8 cellular contexts compared by ENCODE assay signal in the genomic region with DNA sequence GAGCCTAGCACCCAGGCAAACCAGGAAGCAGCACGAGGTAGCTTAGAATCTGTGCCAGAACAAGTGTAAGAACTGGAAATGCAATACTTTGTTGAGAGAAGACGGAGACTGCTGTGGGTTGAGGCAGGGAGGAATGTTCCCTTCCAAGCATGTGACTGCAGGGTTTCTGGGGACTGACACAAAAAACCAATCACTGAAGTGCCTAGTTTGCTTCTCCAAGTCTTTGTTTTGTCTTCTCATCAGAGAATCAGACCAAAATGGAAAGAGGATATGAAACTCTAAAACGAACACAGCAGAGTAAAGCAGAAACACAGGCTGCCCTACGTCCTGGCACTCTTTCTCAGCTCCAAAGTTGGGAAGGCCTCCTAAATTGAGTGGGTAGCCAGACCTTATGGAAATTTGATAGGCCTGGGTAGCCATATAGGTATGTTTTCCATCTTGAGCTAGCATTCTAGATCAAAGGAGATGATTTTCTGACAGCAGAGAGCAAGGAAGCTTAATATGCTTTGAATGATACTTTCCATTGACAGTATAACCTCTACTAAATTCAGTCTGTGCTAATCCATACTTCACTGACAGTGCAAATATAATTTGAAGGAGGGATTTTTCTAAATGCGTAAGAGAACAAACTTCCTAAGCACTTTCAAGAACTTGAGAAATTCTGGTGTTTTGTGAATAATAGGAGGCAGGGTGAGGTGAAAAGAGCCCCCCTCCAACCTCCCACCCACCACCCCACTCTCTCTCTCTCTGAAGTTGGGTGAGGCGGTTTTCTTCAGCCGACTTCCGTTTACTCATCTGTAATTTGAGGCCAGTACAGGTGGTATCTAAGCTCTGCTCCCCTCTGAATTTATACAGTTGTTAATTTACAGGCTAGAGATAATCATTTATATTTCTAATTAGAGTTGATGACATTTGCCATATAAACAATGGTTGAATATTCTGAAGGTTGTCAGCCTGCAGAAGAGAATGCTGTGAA. TPM values are rescaled to one million over a fixed set of nuclear protein-coding genes. Genes with fewer than 3 reads are reported as not detected.
DNase-seq lines count a peak whose midpoint lies in the region; ATAC-seq and TF ChIP-seq lines count a peak whose summit lies in the region.

No MANE protein-coding gene starts in this region.

- ATAC-seq in CD8-positive, alpha-beta T cell: no peak
- ATAC-seq in GM21447 (IDR thresholded peaks at IDR 0.05; ENCODE audit: unreplicated experiment) (peak; percentile 89), gastroesophageal sphincter (peak; percentile 32)

- H3K36me3 ChIP-seq in CD8-positive, alpha-beta T cell (ENCODE audit: insufficient read depth, low read length): no peaks in the 10 kb centered on the region
- no peaks in the 10 kb centered on the region for H3K36me3 ChIP-seq in gastroesophageal sphincter

- intact Hi-C loops in CD8-positive, alpha-beta T cell (cut with DNase I, micrococcal nuclease): no loop called here

- no peaks in the 10 kb centered on the region for H3K27me3 Mint-ChIP-seq in CD8-positive, alpha-beta T cell (ENCODE audit: low read depth)

- 65 to 77% methylated on average over 7 to 8 of the region's 8 CpGs for WGBS in gastroesophageal sphincter (ENCODE audit: low coverage in 1 of 2), 2 donors

- no peaks in the 10 kb centered on the region for H3K27me3 ChIP-seq in CD8-positive, alpha-beta T cell (ENCODE audit: insufficient read depth, low read length)
- H3K27me3 ChIP-seq in HL-60 (ENCODE audit: insufficient read depth, poor library complexity, severe bottlenecking) (no peaks in the 10 kb centered on the region), gastroesophageal sphincter (no peaks in the 10 kb centered on the region)

- H3K4me3 Mint-ChIP-seq in CD8-positive, alpha-beta T cell: peak overlapping the region; percentile 74

- no peak for TF ChIP-seq POLR2A in gastroesophageal sphincter (IDR thresholded peaks at IDR 0.05)

- no peak for DNase-seq in CD8-positive, alpha-beta T cell
- no peak for DNase-seq in HL-60 (ENCODE audit: low read depth in 1 of 2, low spot score in 1 of 2)
- no peak for DNase-seq in hepatic stellate cell (ENCODE audit: low spot score)
- DNase-seq in DMS53 treated with DMSO at 0.1 percent for 48 hours (lab: John Stamatoyannopoulos, UW; ENCODE audit: unreplicated experiment): no peak
- no peak for DNase-seq in kidney glomerular epithelial cell (lab: John Stamatoyannopoulos, UW)
- no peak for DNase-seq in mucosa of gallbladder (ENCODE audit: low spot score)

- no peak overlapping the region for H3K27ac ChIP-seq in CD8-positive, alpha-beta T cell (ENCODE audit: low read depth, low read length)
- no peak overlapping the region for H3K27ac ChIP-seq in HL-60 (replicated peaks)
- H3K27ac ChIP-seq in gastroesophageal sphincter: peak overlapping the region in 1 of 4 donors; percentile 16

- H3K4me1 Mint-ChIP-seq in CD8-positive, alpha-beta T cell (ENCODE audit: low read depth): peaks cover 75% of the 10 kb centered on the region

- POLR2A ChIA-PET in CD8-positive, alpha-beta T cell (lab: Charles Lee): interaction anchor here (0.6 to 1.2 kb wide), 2 partner anchors 7 to 13 kb away, joined by 3 read pairs; no protein-coding TSS in a partner anchor

- H3K9me3 ChIP-seq in CD8-positive, alpha-beta T cell (ENCODE audit: low read length): no peaks in the 10 kb centered on the region
- H3K9me3 ChIP-seq in gastroesophageal sphincter: no peaks in the 10 kb centered on the region

- CTCF ChIA-PET in CD8-positive, alpha-beta T cell (lab: Charles Lee): interaction anchor here (1.0 to 3.1 kb wide), 7 partner anchors 11 to 165 kb away, joined by 3 to 21 read pairs (median 3); no protein-coding TSS in a partner anchor

- TF ChIP-seq CTCF in CD8-positive, alpha-beta T cell (IDR thresholded peaks at IDR 0.05): no peak
- TF ChIP-seq CTCF in HL-60 (IDR thresholded peaks at IDR 0.05; ENCODE audit: insufficient read depth, low read length) (no peak), gastroesophageal sphincter (IDR thresholded peaks at IDR 0.05) (no peak)

- H3K9me3 Mint-ChIP-seq in CD8-positive, alpha-beta T cell: no peaks in the 10 kb centered on the region

- H3K4me1 ChIP-seq in CD8-positive, alpha-beta T cell (ENCODE audit: insufficient read depth, low read length): peaks cover 8% of the 10 kb centered on the region
- H3K4me1 ChIP-seq in gastroesophageal sphincter: peaks cover 0 to 47% (median under 1%) of the 10 kb centered on the region in 3 donors

- peaks cover 9% of the 10 kb centered on the region for H3K36me3 Mint-ChIP-seq in CD8-positive, alpha-beta T cell

- H3K27ac Mint-ChIP-seq in CD8-positive, alpha-beta T cell: peak overlapping the region; percentile 23

- no peak for TF ChIP-seq EP300 in gastroesophageal sphincter (IDR thresholded peaks at IDR 0.05)

- no peak overlapping the region for H3K4me3 ChIP-seq in CD8-positive, alpha-beta T cell (ENCODE audit: low read depth, low read length)
- H3K4me3 ChIP-seq in HL-60 (replicated peaks; ENCODE audit: insufficient read depth, low read length) (0 out of 2 replicates have a peak overlapping the region, but pooled peaks have one; percentile 0), gastroesophageal sphincter (no peak overlapping the region)

RNA-seq across cellular contexts. Expression of gene ADRB2, which starts 5.5 kb away (rescaled TPM):
- 1 to 10 TPM; 7.6 to 8.8 TPM for total RNA-seq in CD8-positive, alpha-beta T cell
- total RNA-seq in gastroesophageal sphincter (10 to 100 TPM in 1 of 4 donors, 1 to 10 TPM in 3; 2.8 to 11.8 (median 4.5) TPM), mucosa of gallbladder (3.4 TPM)
